25 cellular contexts compared by ENCODE assay signal in genomic region chr2:126720647-126721046, GRCh38.
A peak's percentile ranks its signal among the peaks of the same experiment; 100 is the strongest.
DNase-seq lines count a peak whose midpoint lies in the region; ATAC-seq, FAIRE-seq and TF ChIP-seq lines count a peak whose summit lies in the region.
"Had no signal": no experiment of that assay in that cellular context is flagged by ENCODE, and none has a peak within 500 bp of the region (broad histone marks: within the 10 kb centered on the region; RNA-seq: fewer than 3 reads in every experiment).

No MANE protein-coding gene starts in this region.

- H3K4me3 ChIP-seq in astrocyte (ENCODE audit: insufficient read depth, low read depth, low read length) = no peak overlapping the region
- H3K4me3 ChIP-seq in parathyroid adenoma (ENCODE audit: low read depth, low read length) = no peak overlapping the region
- H3K4me3 ChIP-seq: SJSA1, upper lobe of left lung had no signal

- H3K4me2 ChIP-seq in astrocyte (ENCODE audit: low read length) (no peak overlapping the region), parathyroid adenoma (ENCODE audit: low read length) (no peak overlapping the region)

- H3K36me3 ChIP-seq in astrocyte (ENCODE audit: insufficient read depth, low read length) = no peaks in the 10 kb centered on the region
- H3K36me3 ChIP-seq in parathyroid adenoma (ENCODE audit: control insufficient read depth, insufficient read depth, low read length) = no peaks in the 10 kb centered on the region
- H3K36me3 ChIP-seq: SJSA1, upper lobe of left lung had no signal

- H3K4me1 ChIP-seq in astrocyte (ENCODE audit: insufficient read depth, low read length) (no peaks in the 10 kb centered on the region), parathyroid adenoma (peaks cover 16% of the 10 kb centered on the region)
- H3K4me1 ChIP-seq: SJSA1 had no signal

- H3K27ac ChIP-seq in astrocyte (ENCODE audit: low read depth, low read length) (peak overlapping the region; percentile 42), parathyroid adenoma (no peak overlapping the region)
- H3K27ac ChIP-seq: 22Rv1, SJSA1 had no signal

- peak; percentile 16 for DNase-seq in activated CD4-positive, alpha-beta T cell treated with anti-CD3 and anti-CD28 coated beads for 36 hours
- DNase-seq in activated CD4-positive, alpha-beta T cell treated with anti-CD3 and anti-CD28 coated beads, Interleukin-2, amount 50 U/mL, for 4 hours = no peak
- DNase-seq in HCEC 1CT (peak; percentile 48), astrocyte (ENCODE audit: low read depth) (no peak), mesothelial cell of epicardium (ENCODE audit: low spot score in 2 of 2, unreplicated experiment in 2 of 2) (no peak), SK-N-DZ (ENCODE audit: low spot score) (no peak)
- DNase-seq: activated CD4-positive, alpha-beta T cell treated with anti-CD3 and anti-CD28 coated beads for 1 hour; activated CD8-positive, alpha-beta memory T cell treated with anti-CD3 and anti-CD28 coated beads, Interleukin-2, amount 10 ng/mL, durations not matched to agents 7 days and 5 days; GF-D8; H7; left colon; natural killer cell; NCI-H1092; NCI-H187 treated with DMSO at 0.1 percent for 48 hours; NCI-H524 treated with DMSO at 0.1 percent for 48 hours; upper lobe of left lung had no signal

- H3K36me3 Mint-ChIP-seq in activated CD4-positive, alpha-beta T cell treated with anti-CD3 and anti-CD28 coated beads for 36 hours (ENCODE audit: low read depth) = peaks cover 4% of the 10 kb centered on the region
- no peaks in the 10 kb centered on the region for H3K36me3 Mint-ChIP-seq in astrocyte (ENCODE audit: low read depth, unreplicated experiment)
- peaks cover 2% of the 10 kb centered on the region for H3K36me3 Mint-ChIP-seq in mesothelial cell of epicardium

- POLR2A ChIA-PET in activated CD4-positive, alpha-beta T cell treated with anti-CD3 and anti-CD28 coated beads for 36 hours (lab: Charles Lee) = no interaction called here

- H2AFZ ChIP-seq in astrocyte (ENCODE audit: low read depth, low read length) (no peak overlapping the region), parathyroid adenoma (peak overlapping the region; percentile 31)

- no peaks in the 10 kb centered on the region for H3K4me1 Mint-ChIP-seq in activated CD4-positive, alpha-beta T cell treated with anti-CD3 and anti-CD28 coated beads for 36 hours
- H3K4me1 Mint-ChIP-seq in astrocyte (ENCODE audit: low read depth, unreplicated experiment) = peaks cover 12% of the 10 kb centered on the region
- no peaks in the 10 kb centered on the region for H3K4me1 Mint-ChIP-seq in mesothelial cell of epicardium
- H3K4me1 Mint-ChIP-seq: activated CD8-positive, alpha-beta memory T cell treated with anti-CD3 and anti-CD28 coated beads, Interleukin-2, amount 10 ng/mL, durations not matched to agents 7 days and 5 days; central memory CD8-positive, alpha-beta T cell; natural killer cell had no signal

- H3K9me3 Mint-ChIP-seq in activated CD4-positive, alpha-beta T cell treated with anti-CD3 and anti-CD28 coated beads for 36 hours (ENCODE audit: low read depth) = peaks cover 13% of the 10 kb centered on the region
- H3K9me3 Mint-ChIP-seq in astrocyte (ENCODE audit: unreplicated experiment) = peaks cover 11% of the 10 kb centered on the region
- H3K9me3 Mint-ChIP-seq in mesothelial cell of epicardium = peaks cover 9% of the 10 kb centered on the region

- H3K9ac ChIP-seq in astrocyte (ENCODE audit: low read length) (no peak overlapping the region), parathyroid adenoma (no peak overlapping the region)

- no peak overlapping the region for H3K4me3 Mint-ChIP-seq in activated CD4-positive, alpha-beta T cell treated with anti-CD3 and anti-CD28 coated beads for 36 hours
- H3K4me3 Mint-ChIP-seq in astrocyte (ENCODE audit: unreplicated experiment) (no peak overlapping the region), mesothelial cell of epicardium (no peak overlapping the region)
- H3K4me3 Mint-ChIP-seq: activated CD8-positive, alpha-beta memory T cell treated with anti-CD3 and anti-CD28 coated beads, Interleukin-2, amount 10 ng/mL, durations not matched to agents 7 days and 5 days; activated T-helper 1 cell treated with anti-CD3 and anti-CD28 coated beads, Interleukin-12 subunit alpha, Interleukin-12 subunit beta, Interleukin-2, Interleukin-4 antibody, amounts not matched to agents 30 ng/mL and 10 ng/mL and 1 ng/mL, durations not matched to agents 14 hours and 24 hours and 36 hours; CD8-positive, alpha-beta T cell; central memory CD8-positive, alpha-beta T cell; natural killer cell had no signal

- no peaks in the 10 kb centered on the region for H4K20me1 ChIP-seq in astrocyte (ENCODE audit: insufficient read depth, low read length)

- no peaks in the 10 kb centered on the region for H3K79me2 ChIP-seq in astrocyte (ENCODE audit: insufficient read depth, low read length)
- no peaks in the 10 kb centered on the region for H3K79me2 ChIP-seq in parathyroid adenoma

- no peaks in the 10 kb centered on the region for H3K27me3 ChIP-seq in astrocyte (ENCODE audit: insufficient read depth, low read length)
- H3K27me3 ChIP-seq in parathyroid adenoma (ENCODE audit: control insufficient read depth, insufficient read depth, low read length) = no peaks in the 10 kb centered on the region
- H3K27me3 ChIP-seq: upper lobe of left lung had no signal

- H3K27ac Mint-ChIP-seq in activated CD4-positive, alpha-beta T cell treated with anti-CD3 and anti-CD28 coated beads for 36 hours = no peak overlapping the region
- no peak overlapping the region for H3K27ac Mint-ChIP-seq in astrocyte (ENCODE audit: unreplicated experiment)
- no peak overlapping the region for H3K27ac Mint-ChIP-seq in mesothelial cell of epicardium
- H3K27ac Mint-ChIP-seq: activated CD8-positive, alpha-beta memory T cell treated with anti-CD3 and anti-CD28 coated beads, Interleukin-2, amount 10 ng/mL, durations not matched to agents 7 days and 5 days; activated naive CD4-positive, alpha-beta T cell treated with anti-CD3 and anti-CD28 coated beads, Interleukin-2, amount 50 U/mL, for 72 hours; activated T-helper 1 cell treated with anti-CD3 and anti-CD28 coated beads, Interleukin-12 subunit alpha, Interleukin-12 subunit beta, Interleukin-2, Interleukin-4 antibody, amounts not matched to agents 30 ng/mL and 10 ng/mL and 1 ng/mL, durations not matched to agents 14 hours and 24 hours and 36 hours; CD8-positive, alpha-beta T cell; natural killer cell had no signal

- no peaks in the 10 kb centered on the region for H3K9me3 ChIP-seq in astrocyte (ENCODE audit: insufficient read depth, low read depth, low read length)
- no peaks in the 10 kb centered on the region for H3K9me3 ChIP-seq in parathyroid adenoma (ENCODE audit: control insufficient read depth, low read length)
- H3K9me3 ChIP-seq: SJSA1 had no signal

- peak; percentile 84 for ATAC-seq in activated CD4-positive, alpha-beta T cell treated with anti-CD3 and anti-CD28 coated beads for 36 hours
- no peak for ATAC-seq in GM18519 (IDR thresholded peaks at IDR 0.05; ENCODE audit: low FRiP score, unreplicated experiment)
- ATAC-seq: activated CD8-positive, alpha-beta memory T cell treated with anti-CD3 and anti-CD28 coated beads, Interleukin-2, amount 10 ng/mL, durations not matched to agents 7 days and 5 days; CD8-positive, alpha-beta T cell; left colon; natural killer cell; Panc1 had no signal

- intact Hi-C loops in activated CD4-positive, alpha-beta T cell treated with anti-CD3 and anti-CD28 coated beads for 36 hours (cut with DNase I, micrococcal nuclease) = no loop called here

- H3K27me3 Mint-ChIP-seq in activated CD4-positive, alpha-beta T cell treated with anti-CD3 and anti-CD28 coated beads for 36 hours = no peaks in the 10 kb centered on the region
- no peaks in the 10 kb centered on the region for H3K27me3 Mint-ChIP-seq in astrocyte (ENCODE audit: low read depth, unreplicated experiment)
- H3K27me3 Mint-ChIP-seq in mesothelial cell of epicardium (ENCODE audit: low read depth) = peaks cover 13% of the 10 kb centered on the region

- CTCF ChIA-PET in activated CD4-positive, alpha-beta T cell treated with anti-CD3 and anti-CD28 coated beads for 36 hours (lab: Charles Lee) = no interaction called here

- TF ChIP-seq CTCF in astrocyte (IDR thresholded peaks at IDR 0.05; ENCODE audit: insufficient read depth, low read depth, low read length) = no peak
- no peak for TF ChIP-seq CTCF in parathyroid adenoma (IDR thresholded peaks at IDR 0.05)
- TF ChIP-seq CTCF in mesothelial cell of epicardium (IDR thresholded peaks at IDR 0.05; ENCODE audit: unreplicated experiment) = no peak

- no peak for FAIRE-seq in astrocyte (lab: Jason Lieb, UNC)

Comparison
In these comparisons a context has a peak if more than half of its experiments do, and no peak if none do; other contexts are left out.
1. DNase-seq: peak in activated CD4-positive, alpha-beta T cell treated with anti-CD3 and anti-CD28 coated beads for 36 hours (single experiment) and HCEC 1CT (single experiment); none in activated CD4-positive, alpha-beta T cell treated with anti-CD3 and anti-CD28 coated beads, Interleukin-2, amount 50 U/mL, for 4 hours (0 of 2), astrocyte (single experiment), mesothelial cell of epicardium (0 of 2) and SK-N-DZ (single experiment).